21 cellular contexts compared by ENCODE assay signal in the genomic region with DNA sequence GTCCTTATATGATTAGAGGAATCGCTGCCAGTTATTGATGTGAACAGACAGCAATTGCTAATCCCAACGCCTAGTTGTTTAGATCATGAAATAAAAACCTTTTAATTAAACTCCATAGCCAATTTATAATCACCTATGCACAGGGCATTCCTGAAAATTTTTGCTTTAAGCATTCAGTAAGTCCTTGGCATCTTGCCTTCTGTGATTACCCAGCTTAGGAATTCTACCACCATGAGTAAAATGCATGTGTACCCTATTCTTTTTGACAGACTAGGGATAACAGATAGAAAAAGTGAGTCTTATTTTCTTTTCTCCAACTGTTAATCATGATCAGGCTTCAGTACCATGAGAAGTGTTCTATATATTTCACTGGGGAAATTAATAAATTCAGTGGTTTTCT.
DNase-seq lines count a peak whose midpoint lies in the region; ATAC-seq and TF ChIP-seq lines count a peak whose summit lies in the region.
"Had no signal": no experiment of that assay in that cellular context is flagged by ENCODE, and none has a peak within 500 bp of the region (broad histone marks: within the 10 kb centered on the region; RNA-seq: fewer than 3 reads in every experiment).

No MANE protein-coding gene starts in this region.

- no peaks in the 10 kb centered on the region for H3K36me3 Mint-ChIP-seq in activated T-helper 2 cell treated with anti-CD3 and anti-CD28 coated beads, Interferon-gamma antibody, Interleukin-2, Interleukin-4, amounts not matched to agents 10 μg/mL and 5 μg/mL and 100 μg/mL, durations not matched to agents 14 hours and 24 hours and 36 hours (ENCODE audit: low read depth)
- H3K36me3 Mint-ChIP-seq: CD4-positive, CD25-positive, alpha-beta regulatory T cell had no signal

- intact Hi-C loops in activated T-helper 2 cell treated with anti-CD3 and anti-CD28 coated beads, Interferon-gamma antibody, Interleukin-2, Interleukin-4, amounts not matched to agents 10 μg/mL and 5 μg/mL and 100 μg/mL, durations not matched to agents 14 hours and 24 hours and 36 hours (cut with micrococcal nuclease): no loop called here

- no peaks in the 10 kb centered on the region for H3K27me3 ChIP-seq in RWPE2 (ENCODE audit: insufficient read depth, poor library complexity, severe bottlenecking)
- H3K27me3 ChIP-seq: BE2C had no signal

- H3K27ac ChIP-seq in RWPE2 (ENCODE audit: poor library complexity, severe bottlenecking): no peak overlapping the region
- H3K27ac ChIP-seq: 22Rv1, KMS-11 had no signal

- H3K27ac Mint-ChIP-seq in activated T-helper 2 cell treated with anti-CD3 and anti-CD28 coated beads, Interferon-gamma antibody, Interleukin-2, Interleukin-4, amounts not matched to agents 10 μg/mL and 5 μg/mL and 100 μg/mL, durations not matched to agents 14 hours and 24 hours and 36 hours: no peak overlapping the region
- H3K27ac Mint-ChIP-seq: CD4-positive, CD25-positive, alpha-beta regulatory T cell had no signal

- H3K4me1 Mint-ChIP-seq in activated T-helper 2 cell treated with anti-CD3 and anti-CD28 coated beads, Interferon-gamma antibody, Interleukin-2, Interleukin-4, amounts not matched to agents 10 μg/mL and 5 μg/mL and 100 μg/mL, durations not matched to agents 14 hours and 24 hours and 36 hours (ENCODE audit: low read depth): no peaks in the 10 kb centered on the region
- H3K4me1 Mint-ChIP-seq: CD4-positive, CD25-positive, alpha-beta regulatory T cell had no signal

- peaks cover 2% of the 10 kb centered on the region for H3K9me3 Mint-ChIP-seq in activated T-helper 2 cell treated with anti-CD3 and anti-CD28 coated beads, Interferon-gamma antibody, Interleukin-2, Interleukin-4, amounts not matched to agents 10 μg/mL and 5 μg/mL and 100 μg/mL, durations not matched to agents 14 hours and 24 hours and 36 hours

- no peaks in the 10 kb centered on the region for H3K9me3 ChIP-seq in RWPE2 (ENCODE audit: severe bottlenecking)
- H3K9me3 ChIP-seq: BE2C had no signal

- H3K4me1 ChIP-seq in RWPE2 (ENCODE audit: insufficient read depth, poor library complexity, severe bottlenecking): peaks cover 3% of the 10 kb centered on the region
- H3K4me1 ChIP-seq: BE2C had no signal

- no peak for TF ChIP-seq CTCF in RWPE2 (IDR thresholded peaks at IDR 0.05; ENCODE audit: poor library complexity, severe bottlenecking)
- TF ChIP-seq CTCF in epithelial cell of esophagus (IDR thresholded peaks at IDR 0.05; ENCODE audit: insufficient read depth, low read depth, low read length, missing control alignments): no peak
- TF ChIP-seq CTCF in retinal pigment epithelial cell (conservative IDR thresholded peaks at IDR 0.05; ENCODE audit: low read depth, low read length): no peak

- peak; percentile 58; the same call in 1 of the 3 replicates for ATAC-seq in RWPE2 (ENCODE audit: low read depth)
- no peak for ATAC-seq in HG03378 (IDR thresholded peaks at IDR 0.05; ENCODE audit: unreplicated experiment)
- no peak for ATAC-seq in HG03469 (IDR thresholded peaks at IDR 0.05; ENCODE audit: unreplicated experiment)

- H3K36me3 ChIP-seq in RWPE2 (ENCODE audit: low read depth): no peaks in the 10 kb centered on the region
- H3K36me3 ChIP-seq: BE2C had no signal

- no peaks in the 10 kb centered on the region for H3K27me3 Mint-ChIP-seq in activated T-helper 2 cell treated with anti-CD3 and anti-CD28 coated beads, Interferon-gamma antibody, Interleukin-2, Interleukin-4, amounts not matched to agents 10 μg/mL and 5 μg/mL and 100 μg/mL, durations not matched to agents 14 hours and 24 hours and 36 hours (ENCODE audit: low read depth)
- H3K27me3 Mint-ChIP-seq: CD4-positive, CD25-positive, alpha-beta regulatory T cell had no signal

- peak; percentile 1 for DNase-seq in NCI-H82 (lab: John Stamatoyannopoulos, UW)
- DNase-seq in NCI-H82 treated with DMSO at 0.1 percent for 48 hours (lab: John Stamatoyannopoulos, UW; ENCODE audit: unreplicated experiment): no peak
- DNase-seq in RWPE2 (ENCODE audit: low spot score): no peak
- peak; percentile 60 for DNase-seq in epithelial cell of esophagus (ENCODE audit: low read depth)
- DNase-seq in retinal pigment epithelial cell (ENCODE audit: low read depth): peak; percentile 61
- no peak for DNase-seq in activated T-helper 2 cell treated with anti-CD3 and anti-CD28 coated beads, Interferon-gamma antibody, Interleukin-2, Interleukin-4, amounts not matched to agents 10 μg/mL and 5 μg/mL and 100 μg/mL, durations not matched to agents 14 hours and 24 hours and 36 hours (ENCODE audit: low spot score)
- DNase-seq: BE2C; CD4-positive, CD25-positive, alpha-beta regulatory T cell; COR-L47; DMS 273 treated with DMSO at 0.1 percent for 48 hours; DND-41; GDM1; NCI-H1417 treated with DMSO at 0.1 percent for 48 hours; NCI-H187 treated with DMSO at 0.1 percent for 48 hours; NCI-H345; NCI-H526; RPMI8226 had no signal

- H3K4me3 Mint-ChIP-seq in activated T-helper 2 cell treated with anti-CD3 and anti-CD28 coated beads, Interferon-gamma antibody, Interleukin-2, Interleukin-4, amounts not matched to agents 10 μg/mL and 5 μg/mL and 100 μg/mL, durations not matched to agents 14 hours and 24 hours and 36 hours (ENCODE audit: low read depth): no peak overlapping the region
- H3K4me3 Mint-ChIP-seq: CD4-positive, CD25-positive, alpha-beta regulatory T cell had no signal

- no peak overlapping the region for H3K4me3 ChIP-seq in RWPE2 (ENCODE audit: severe bottlenecking)
- H3K4me3 ChIP-seq in epithelial cell of esophagus (ENCODE audit: low read length): no peak overlapping the region
- no peak overlapping the region for H3K4me3 ChIP-seq in retinal pigment epithelial cell (ENCODE audit: low read length)

Comparison
In these comparisons a context has a peak if more than half of its experiments do, and no peak if none do; other contexts are left out.
1. DNase-seq: peak in NCI-H82 (single experiment), epithelial cell of esophagus (single experiment) and retinal pigment epithelial cell (single experiment); none in NCI-H82 treated with DMSO at 0.1 percent for 48 hours (single experiment), RWPE2 (single experiment) and activated T-helper 2 cell treated with anti-CD3 and anti-CD28 coated beads, Interferon-gamma antibody, Interleukin-2, Interleukin-4, amounts not matched to agents 10 μg/mL and 5 μg/mL and 100 μg/mL, durations not matched to agents 14 hours and 24 hours and 36 hours (single experiment).